ENCODE assay signal across 17 cellular contexts in the genomic region with DNA sequence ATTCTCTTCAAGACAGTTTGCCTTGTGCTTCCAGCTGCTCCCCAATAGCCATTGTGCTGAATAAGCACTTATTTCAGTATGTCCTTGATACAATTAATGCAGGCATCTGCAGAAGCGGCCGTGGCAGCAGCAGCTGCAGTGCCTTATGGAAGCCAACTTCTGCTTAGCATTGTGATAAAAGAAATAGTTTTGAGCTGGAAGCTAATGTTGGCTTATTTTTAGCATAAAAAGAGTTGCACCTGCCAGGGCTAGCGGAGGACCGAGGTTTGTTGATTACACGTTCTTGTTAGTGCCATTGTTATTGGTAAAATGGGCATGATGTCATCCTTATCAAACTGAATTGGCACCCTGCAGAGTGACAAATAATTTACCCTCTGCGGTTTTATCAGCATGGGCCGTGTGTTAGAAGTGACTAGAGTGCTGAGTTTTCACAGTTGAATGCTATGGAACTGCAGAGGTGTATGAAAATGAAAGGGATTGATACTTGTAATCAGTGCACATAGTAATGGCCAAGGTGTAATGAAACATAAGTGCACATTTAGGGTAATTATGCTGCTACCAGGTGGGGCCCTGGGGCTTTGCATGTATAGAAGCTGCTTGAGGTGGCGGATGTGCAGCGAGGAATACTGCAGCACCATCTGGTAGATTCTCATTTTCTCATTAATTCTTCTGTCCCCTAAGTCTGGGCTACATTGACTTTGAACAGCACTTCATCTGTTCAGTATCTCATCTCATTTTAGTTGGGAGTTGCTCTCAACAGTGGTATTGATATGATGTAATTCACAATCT.
A peak's percentile ranks its signal among the peaks of the same experiment; 100 is the strongest.
DNase-seq lines count a peak whose midpoint lies in the region; ATAC-seq and TF ChIP-seq lines count a peak whose summit lies in the region.
"Had no signal": no experiment of that assay in that cellular context is flagged by ENCODE, and none has a peak within 500 bp of the region (broad histone marks: within the 10 kb centered on the region; RNA-seq: fewer than 3 reads in every experiment).

No MANE protein-coding gene starts in this region.

- WGBS in tibial nerve, 2 donors: 74 to 80% methylated on average over 9 of the region's 9 CpGs
- 72 to 86% (median 84%) methylated on average over 9 of the region's 9 CpGs for WGBS in spleen, 5 donors

- H3K36me3 ChIP-seq in tibial nerve: no peaks in the 10 kb centered on the region
- no peaks in the 10 kb centered on the region for H3K36me3 ChIP-seq in spleen

- TF ChIP-seq POLR2A in tibial nerve (IDR thresholded peaks at IDR 0.05) (no peak), spleen (IDR thresholded peaks at IDR 0.05) (no peak)

- H3K4me3 ChIP-seq in tibial nerve (no peak overlapping the region), spleen (no peak overlapping the region)

- H3K4me1 Mint-ChIP-seq in memory B cell: no peaks in the 10 kb centered on the region
- H3K4me1 Mint-ChIP-seq: activated B cell treated with CpG ODN at 0.5 μM for 24 hours; stimulated activated naive CD8-positive, alpha-beta T cell treated with anti-CD3 and anti-CD28 coated beads, Interleukin-15, amount 100 ng/mL, for 72 hours had no signal

- peak overlapping the region; percentile 41 for H3K27ac Mint-ChIP-seq in memory B cell
- H3K27ac Mint-ChIP-seq: activated B cell treated with CpG ODN at 0.5 μM for 24 hours; stimulated activated naive CD8-positive, alpha-beta T cell treated with anti-CD3 and anti-CD28 coated beads, Interleukin-15, amount 100 ng/mL, for 72 hours had no signal

- H3K27ac ChIP-seq in tibial nerve (no peak overlapping the region), spleen (no peak overlapping the region)
- H3K27ac ChIP-seq: dorsolateral prefrontal cortex had no signal

- no peak for TF ChIP-seq EP300 in tibial nerve (IDR thresholded peaks at IDR 0.05)

- intact Hi-C loops in spleen (cut with DNase I; ENCODE audit: low total_unique reads): no loop called here

- no peak overlapping the region for H3K4me3 Mint-ChIP-seq in memory B cell
- H3K4me3 Mint-ChIP-seq: activated B cell treated with CpG ODN at 0.5 μM for 24 hours; stimulated activated naive CD8-positive, alpha-beta T cell treated with anti-CD3 and anti-CD28 coated beads, Interleukin-15, amount 100 ng/mL, for 72 hours had no signal

- no peaks in the 10 kb centered on the region for H3K9me3 ChIP-seq in tibial nerve
- no peaks in the 10 kb centered on the region for H3K9me3 ChIP-seq in spleen

- no peak for ATAC-seq in memory B cell (ENCODE audit: low read depth)
- ATAC-seq: right cardiac atrium; stimulated activated naive CD8-positive, alpha-beta T cell treated with anti-CD3 and anti-CD28 coated beads, Interleukin-15, amount 100 ng/mL, for 72 hours had no signal

- no peaks in the 10 kb centered on the region for H3K27me3 Mint-ChIP-seq in memory B cell
- H3K27me3 Mint-ChIP-seq: activated B cell treated with CpG ODN at 0.5 μM for 24 hours; stimulated activated naive CD8-positive, alpha-beta T cell treated with anti-CD3 and anti-CD28 coated beads, Interleukin-15, amount 100 ng/mL, for 72 hours had no signal

- DNase-seq in DMS153 treated with DMSO at 0.1 percent for 48 hours (lab: John Stamatoyannopoulos, UW; ENCODE audit: unreplicated experiment) (peak; percentile 95), NCI-H187 (lab: John Stamatoyannopoulos, UW) (peak; percentile 95 to 96), NCI-H774 (lab: John Stamatoyannopoulos, UW) (peak; percentile 91), memory B cell (ENCODE audit: low spot score in 2 of 2) (no peak), tibial nerve (ENCODE audit: low spot score in 2 of 2) (no peak), spleen (no peak), HK-2 (ENCODE audit: unreplicated experiment) (no peak), midbrain (lab: John Stamatoyannopoulos, UW) (no peak)
- DNase-seq: activated B cell treated with CpG ODN at 0.5 μM for 24 hours; activated T-cell treated with anti-CD3 and anti-CD28 coated beads for 4 hours; AML-193; dorsolateral prefrontal cortex; KBM-7; kidney; NK-92 treated with Interleukin-12 subunit alpha and Interleukin-12 subunit beta, amount 100 ng/mL, for 24 hours; stimulated activated naive CD8-positive, alpha-beta T cell treated with anti-CD3 and anti-CD28 coated beads, Interleukin-15, amount 100 ng/mL, for 72 hours had no signal

- no peaks in the 10 kb centered on the region for H3K27me3 ChIP-seq in tibial nerve
- no peaks in the 10 kb centered on the region for H3K27me3 ChIP-seq in spleen (replicated peaks in 1 of 7)
- H3K27me3 ChIP-seq: dorsolateral prefrontal cortex had no signal

- TF ChIP-seq CTCF in tibial nerve (IDR thresholded peaks at IDR 0.05) (no peak), spleen (IDR thresholded peaks at IDR 0.05 in 8 of 11, conservative IDR thresholded peaks at IDR 0.05 in 3 of 11) (no peak)

- peaks cover 2% of the 10 kb centered on the region for H3K36me3 Mint-ChIP-seq in memory B cell

- no peaks in the 10 kb centered on the region for H3K9me3 Mint-ChIP-seq in memory B cell
- H3K9me3 Mint-ChIP-seq: activated B cell treated with CpG ODN at 0.5 μM for 24 hours; stimulated activated naive CD8-positive, alpha-beta T cell treated with anti-CD3 and anti-CD28 coated beads, Interleukin-15, amount 100 ng/mL, for 72 hours had no signal

- H3K4me1 ChIP-seq in tibial nerve: no peaks in the 10 kb centered on the region
- no peaks in the 10 kb centered on the region for H3K4me1 ChIP-seq in spleen

Comparison
In these comparisons a context has a peak if more than half of its experiments do, and no peak if none do; other contexts are left out.
1. DNase-seq: peak in DMS153 treated with DMSO at 0.1 percent for 48 hours (single experiment), NCI-H187 (2 of 2) and NCI-H774 (single experiment); none in memory B cell (0 of 2), tibial nerve (0 of 2), spleen (single experiment), HK-2 (single experiment) and midbrain (single experiment).